1 cellular context compared by ENCODE assay signal in the genomic region with DNA sequence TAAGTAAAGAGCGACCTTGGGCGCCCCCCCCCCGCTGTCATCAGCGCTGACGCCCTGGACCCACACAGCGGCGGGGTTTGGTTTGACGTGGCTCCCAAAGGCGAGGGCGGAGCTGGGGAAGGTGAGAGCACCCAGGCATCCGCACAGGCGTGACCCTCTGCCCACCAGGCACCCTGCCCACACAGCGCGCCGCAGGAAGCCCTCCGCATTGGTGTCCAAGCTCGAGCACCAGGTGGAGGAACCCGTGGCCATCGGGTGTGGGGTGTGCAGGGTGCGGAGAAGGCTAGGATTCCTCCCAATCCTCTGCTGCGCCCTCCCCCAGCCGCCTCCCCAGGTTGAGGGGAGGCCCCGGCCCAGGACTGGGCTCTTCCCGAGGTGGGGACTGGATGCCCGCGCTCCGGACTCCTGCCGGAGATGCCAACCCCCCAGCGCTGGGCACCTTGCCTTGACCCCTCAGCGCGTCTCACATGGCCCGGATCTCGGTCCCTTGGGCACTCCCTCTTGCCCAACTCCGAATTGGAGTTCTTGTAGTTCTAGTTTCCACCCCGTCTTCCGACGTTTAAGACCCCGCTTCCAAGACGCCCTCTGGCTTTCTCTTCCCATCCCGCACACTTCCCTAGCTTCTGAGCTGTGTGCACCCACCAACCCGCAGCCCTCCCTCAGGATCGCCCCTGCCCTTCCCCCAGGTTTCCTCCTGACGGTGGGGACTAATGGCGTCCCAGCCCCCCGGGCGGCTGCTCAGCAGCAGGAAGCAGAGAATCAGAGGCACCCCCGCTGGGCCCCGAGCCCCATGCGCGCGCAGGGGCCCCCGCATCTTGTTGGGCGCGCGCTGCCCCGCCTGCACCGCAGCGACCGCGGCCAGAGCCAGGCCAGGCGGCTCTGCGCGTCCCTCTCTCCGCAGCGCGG.
TF ChIP-seq lines count a peak whose summit lies in the region.

No MANE protein-coding gene starts in this region.

TF ChIP-seq in HEK293, 187 proteins besides CTCF, POLR2A, EP300 and RAD21 (continued from another document):
- TF ChIP-seq, protein P1, sequence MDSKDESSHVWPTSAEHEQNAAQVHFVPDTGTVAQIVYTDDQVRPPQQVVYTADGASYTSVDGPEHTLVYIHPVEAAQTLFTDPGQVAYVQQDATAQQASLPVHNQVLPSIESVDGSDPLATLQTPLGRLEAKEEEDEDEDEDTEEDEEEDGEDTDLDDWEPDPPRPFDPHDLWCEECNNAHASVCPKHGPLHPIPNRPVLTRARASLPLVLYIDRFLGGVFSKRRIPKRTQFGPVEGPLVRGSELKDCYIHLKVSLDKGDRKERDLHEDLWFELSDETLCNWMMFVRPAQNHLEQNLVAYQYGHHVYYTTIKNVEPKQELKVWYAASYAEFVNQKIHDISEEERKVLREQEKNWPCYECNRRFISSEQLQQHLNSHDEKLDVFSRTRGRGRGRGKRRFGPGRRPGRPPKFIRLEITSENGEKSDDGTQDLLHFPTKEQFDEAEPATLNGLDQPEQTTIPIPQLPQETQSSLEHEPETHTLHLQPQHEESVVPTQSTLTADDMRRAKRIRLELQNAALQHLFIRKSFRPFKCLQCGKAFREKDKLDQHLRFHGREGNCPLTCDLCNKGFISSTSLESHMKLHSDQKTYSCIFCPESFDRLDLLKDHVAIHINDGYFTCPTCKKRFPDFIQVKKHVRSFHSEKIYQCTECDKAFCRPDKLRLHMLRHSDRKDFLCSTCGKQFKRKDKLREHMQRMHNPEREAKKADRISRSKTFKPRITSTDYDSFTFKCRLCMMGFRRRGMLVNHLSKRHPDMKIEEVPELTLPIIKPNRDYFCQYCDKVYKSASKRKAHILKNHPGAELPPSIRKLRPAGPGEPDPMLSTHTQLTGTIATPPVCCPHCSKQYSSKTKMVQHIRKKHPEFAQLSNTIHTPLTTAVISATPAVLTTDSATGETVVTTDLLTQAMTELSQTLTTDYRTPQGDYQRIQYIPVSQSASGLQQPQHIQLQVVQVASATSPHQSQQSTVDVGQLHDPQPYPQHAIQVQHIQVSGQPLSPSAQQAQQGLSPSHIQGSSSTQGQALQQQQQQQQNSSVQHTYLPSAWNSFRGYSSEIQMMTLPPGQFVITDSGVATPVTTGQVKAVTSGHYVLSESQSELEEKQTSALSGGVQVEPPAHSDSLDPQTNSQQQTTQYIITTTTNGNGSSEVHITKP (tag by site-specific recombination; IDR thresholded peaks at IDR 0.05) = peak; percentile 41; the same call in 1 of the 2 replicates
- no peak for TF ChIP-seq ZNF324 (tag by site-specific recombination; IDR thresholded peaks at IDR 0.05)
- no peak for TF ChIP-seq REPIN1 (tag by site-specific recombination; IDR thresholded peaks at IDR 0.05; ENCODE audit: low read depth)
- peak; percentile 69 for TF ChIP-seq ZBTB48 (tag by site-specific recombination; IDR thresholded peaks at IDR 0.05)
- no peak for TF ChIP-seq ZNF302 (tag by site-specific recombination; IDR thresholded peaks at IDR 0.05; ENCODE audit: low read depth)
- no peak for TF ChIP-seq TCF7L2 (IDR thresholded peaks at IDR 0.05; ENCODE audit: borderline replicate concordance, low read depth, low read length)
- no peak for TF ChIP-seq ZNF639 (tag by site-specific recombination; IDR thresholded peaks at IDR 0.05)
- TF ChIP-seq ZNF416 (tag by site-specific recombination; IDR thresholded peaks at IDR 0.05) = no peak
- TF ChIP-seq ZBTB20 (tag by site-specific recombination; IDR thresholded peaks at IDR 0.05) = peak; percentile 51; the same call in 1 of the 2 replicates
- TF ChIP-seq BCL11A (tag by site-specific recombination; IDR thresholded peaks at IDR 0.05; ENCODE audit: low read depth) = no peak
- no peak for TF ChIP-seq ZSCAN18 (tag by site-specific recombination; IDR thresholded peaks at IDR 0.05)
- no peak for TF ChIP-seq ZNF184 (tag by site-specific recombination; IDR thresholded peaks at IDR 0.05)
- TF ChIP-seq ZNF645 (tag by site-specific recombination; IDR thresholded peaks at IDR 0.05) = no peak
- TF ChIP-seq ZNF394 (tag by site-specific recombination; IDR thresholded peaks at IDR 0.05; ENCODE audit: borderline replicate concordance) = no peak
- no peak for TF ChIP-seq ZNF350 (tag by site-specific recombination; IDR thresholded peaks at IDR 0.05)
- TF ChIP-seq ZNF132 (tag by site-specific recombination; IDR thresholded peaks at IDR 0.05; ENCODE audit: borderline replicate concordance) = no peak
- TF ChIP-seq ZNF768 (tag by site-specific recombination; IDR thresholded peaks at IDR 0.05) = no peak
- TF ChIP-seq SALL2 (tag by site-specific recombination; IDR thresholded peaks at IDR 0.05; ENCODE audit: borderline replicate concordance) = no peak
- TF ChIP-seq OVOL3 (tag by site-specific recombination; IDR thresholded peaks at IDR 0.05) = no peak
- TF ChIP-seq ZNF157 (tag by site-specific recombination; IDR thresholded peaks at IDR 0.05) = no peak
